11 cellular contexts compared by ENCODE assay signal in the genomic region with DNA sequence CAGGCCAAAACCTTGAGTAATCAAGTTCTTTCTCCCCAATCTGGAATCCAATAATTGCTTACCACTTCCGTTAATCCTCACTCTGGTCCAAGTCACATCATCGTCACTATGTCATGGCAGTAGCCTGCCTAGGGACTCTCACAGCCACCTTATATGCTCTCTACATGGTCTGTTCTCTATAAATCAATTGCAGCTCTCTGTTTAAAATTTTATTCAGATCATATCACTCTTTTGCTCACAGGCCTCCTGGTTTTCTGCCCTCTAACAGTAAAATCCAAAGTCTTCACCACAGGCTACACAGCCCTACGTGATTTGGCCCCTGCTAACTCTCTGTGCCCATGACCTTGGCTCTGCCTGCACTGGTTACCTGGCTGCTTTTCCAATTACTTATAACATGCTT.
"Had no signal": no experiment of that assay in that cellular context is flagged by ENCODE, and none has a peak within 500 bp of the region (broad histone marks: within the 10 kb centered on the region; RNA-seq: fewer than 3 reads in every experiment).

No MANE protein-coding gene starts in this region.

- H2AFZ ChIP-seq: GM23248, GM23338 had no signal

- H3K9me3 ChIP-seq: HAP-1 had no signal

- H3K27ac ChIP-seq: GM23248 had no signal

- H3K9ac ChIP-seq: GM23248 had no signal

- FAIRE-seq: H1, H54 had no signal

- DNase-seq: GM23248, GOT3, H7, H9, HCEC 1CT, HFFc6 had no signal

- H3K4me2 ChIP-seq: GM23338 had no signal

- H3K4me3 ChIP-seq: GM23248, GM23338, HAP-1 had no signal

- ATAC-seq: GM23338, HCT116 had no signal

- H3K4me1 ChIP-seq: HAP-1 had no signal
